8 cellular contexts compared by ENCODE assay signal in genomic region chr14:90758959-90759358, GRCh38. TPM values are rescaled to one million over a fixed set of nuclear protein-coding genes. Genes with fewer than 3 reads are reported as not detected.
DNase-seq lines count a peak whose midpoint lies in the region; ATAC-seq and TF ChIP-seq lines count a peak whose summit lies in the region.

No MANE protein-coding gene starts in this region.

- no peaks in the 10 kb centered on the region for H3K9me3 ChIP-seq in trophoblast cell (ENCODE audit: insufficient read depth, low read depth, low read length)

- peaks cover 0 to 3% of the 10 kb centered on the region in 2 experiments for H3K36me3 ChIP-seq in trophoblast cell (ENCODE audit: control insufficient read depth in 1 of 2, insufficient read depth in 2 of 2, low read length in 2 of 2)

- peaks cover 6 to 12% of the 10 kb centered on the region in 2 experiments for H3K4me1 ChIP-seq in trophoblast cell (ENCODE audit: control insufficient read depth in 1 of 2, insufficient read depth in 2 of 2, low read length in 2 of 2)

- peak; percentile 41 for DNase-seq in stimulated activated CD4-positive, alpha-beta T cell treated with anti-CD3 and anti-CD28 coated beads, Interleukin-15, amount 100 ng/mL, for 24 hours
- DNase-seq in stimulated activated CD4-positive, alpha-beta T cell treated with anti-CD3 and anti-CD28 coated beads, Interleukin-1b, Interleukin-23, amount 100 ng/mL, for 48 hours, result no peak
- peak; percentile 19 to 45 for DNase-seq in activated T-cell treated with anti-CD3 and anti-CD28 coated beads, Interleukin-2, amount 50 U/mL, for 72 hours
- no peak for DNase-seq in glutamatergic neuron
- DNase-seq in trophoblast cell, result no peak
- no peak for DNase-seq in SW480 (ENCODE audit: low spot score)

- H3K4me3 ChIP-seq in trophoblast cell (ENCODE audit: low read depth, low read length), result no peak overlapping the region

- no peak overlapping the region for H3K14ac ChIP-seq in trophoblast cell (ENCODE audit: low read length)

- no peak overlapping the region for H3K4ac ChIP-seq in trophoblast cell (ENCODE audit: low read depth, low read length)

- H3K36me3 Mint-ChIP-seq in activated T-cell treated with anti-CD3 and anti-CD28 coated beads, Interleukin-2, amount 50 U/mL, for 72 hours (ENCODE audit: insufficient read depth in 2 of 2), result peaks cover 6 to 10% of the 10 kb centered on the region in 2 donors
- H3K36me3 Mint-ChIP-seq in glutamatergic neuron (ENCODE audit: unreplicated experiment), result peaks cover 7% of the 10 kb centered on the region

- H3K9ac ChIP-seq in trophoblast cell (ENCODE audit: low read length), result no peak overlapping the region

- H3K27me3 ChIP-seq in trophoblast cell (ENCODE audit: insufficient read depth, low read length), result no peaks in the 10 kb centered on the region

- H2AFZ ChIP-seq in trophoblast cell (ENCODE audit: insufficient read depth, low read length, poor library complexity), result no peak overlapping the region

- no peak overlapping the region for H2BK5ac ChIP-seq in trophoblast cell (ENCODE audit: low read depth, low read length, poor library complexity)

- peaks cover 2% of the 10 kb centered on the region for H3K79me2 ChIP-seq in trophoblast cell (ENCODE audit: control insufficient read depth, insufficient read depth, low read length, poor library complexity)

- no peak overlapping the region for H3K27ac ChIP-seq in trophoblast cell (ENCODE audit: low read depth, low read length)

- no peak overlapping the region for H2BK120ac ChIP-seq in trophoblast cell (ENCODE audit: insufficient read depth, low read length, poor library complexity)

- no CpG with 5 or more reads among the region's 13 CpGs for WGBS in trophoblast cell (ENCODE audit: extremely low coverage, insufficient coverage, insufficient read length)

- peak overlapping the region; percentile 36 for H4K91ac ChIP-seq in trophoblast cell (ENCODE audit: low read depth, low read length)

- H3K4me3 Mint-ChIP-seq in activated T-cell treated with anti-CD3 and anti-CD28 coated beads, Interleukin-2, amount 50 U/mL, for 72 hours, result peak overlapping the region; percentile 76 to 83
- peak overlapping the region; percentile 41 for H3K4me3 Mint-ChIP-seq in glutamatergic neuron (ENCODE audit: unreplicated experiment)

- ATAC-seq in activated T-cell treated with anti-CD3 and anti-CD28 coated beads, Interleukin-2, amount 50 U/mL, for 72 hours (replicated peaks in 1 of 2), result peak in 1 of 2 donors; percentile 21
- ATAC-seq in GM21576 (IDR thresholded peaks at IDR 0.05; ENCODE audit: unreplicated experiment) (no peak), GM21390 (IDR thresholded peaks at IDR 0.05; ENCODE audit: unreplicated experiment) (no peak)

- peak overlapping the region; percentile 93 for H3K27ac Mint-ChIP-seq in activated T-cell treated with anti-CD3 and anti-CD28 coated beads, Interleukin-2, amount 50 U/mL, for 72 hours
- H3K27ac Mint-ChIP-seq in glutamatergic neuron (ENCODE audit: unreplicated experiment), result peak overlapping the region; percentile 74

- H4K8ac ChIP-seq in trophoblast cell (ENCODE audit: low read depth, low read length), result peak overlapping the region; percentile 32

- H3K23ac ChIP-seq in trophoblast cell (ENCODE audit: low read length), result no peak overlapping the region

- peaks cover 3% of the 10 kb centered on the region for H3K79me1 ChIP-seq in trophoblast cell (ENCODE audit: low read length)

- H3K4me1 Mint-ChIP-seq in activated T-cell treated with anti-CD3 and anti-CD28 coated beads, Interleukin-2, amount 50 U/mL, for 72 hours (ENCODE audit: low read depth), result peaks cover 37% of the 10 kb centered on the region
- H3K4me1 Mint-ChIP-seq in glutamatergic neuron (ENCODE audit: low read depth, unreplicated experiment), result peaks cover 23% of the 10 kb centered on the region

- H2BK12ac ChIP-seq in trophoblast cell (ENCODE audit: low read length), result no peak overlapping the region

- peaks cover 6% of the 10 kb centered on the region for H3K27me3 Mint-ChIP-seq in activated T-cell treated with anti-CD3 and anti-CD28 coated beads, Interleukin-2, amount 50 U/mL, for 72 hours (ENCODE audit: low read depth)
- H3K27me3 Mint-ChIP-seq in glutamatergic neuron (ENCODE audit: unreplicated experiment), result peaks cover 6% of the 10 kb centered on the region

- peak overlapping the region; percentile 58 for H4K12ac ChIP-seq in trophoblast cell (ENCODE audit: low read depth, low read length)

- H3K18ac ChIP-seq in trophoblast cell (ENCODE audit: low read length), result no peak overlapping the region

- H3K9me3 Mint-ChIP-seq in activated T-cell treated with anti-CD3 and anti-CD28 coated beads, Interleukin-2, amount 50 U/mL, for 72 hours, result peaks cover 6 to 7% of the 10 kb centered on the region in 2 donors
- H3K9me3 Mint-ChIP-seq in glutamatergic neuron (ENCODE audit: unreplicated experiment), result peaks cover 6% of the 10 kb centered on the region

- H2AK5ac ChIP-seq in trophoblast cell (ENCODE audit: low read length), result no peak overlapping the region

- no peak overlapping the region for H3K4me2 ChIP-seq in trophoblast cell (ENCODE audit: low read length)

- TF ChIP-seq CTCF in glutamatergic neuron (IDR thresholded peaks at IDR 0.05; ENCODE audit: partially characterized antibody, unreplicated experiment), result no peak

RNA-seq across cellular contexts. Expression of gene TTC7B, which starts 57.3 kb away (rescaled TPM):
- total RNA-seq in activated T-cell treated with anti-CD3 and anti-CD28 coated beads, Interleukin-2, amount 50 U/mL, for 72 hours, result 10 to 100 TPM in 1 of 2 donors, 1 to 10 TPM in 1; 9.2 to 10.7 TPM
- 83.1 TPM for total RNA-seq in glutamatergic neuron (ENCODE audit: unreplicated experiment)
- polyA plus RNA-seq in trophoblast cell (2013), result 92.4 and 94.7 TPM in 2 replicates

Comparison
In these comparisons a context has a peak if more than half of its experiments do, and no peak if none do; other contexts are left out.
1. DNase-seq: peak in stimulated activated CD4-positive, alpha-beta T cell treated with anti-CD3 and anti-CD28 coated beads, Interleukin-15, amount 100 ng/mL, for 24 hours (single experiment) and activated T-cell treated with anti-CD3 and anti-CD28 coated beads, Interleukin-2, amount 50 U/mL, for 72 hours (2 of 2); none in stimulated activated CD4-positive, alpha-beta T cell treated with anti-CD3 and anti-CD28 coated beads, Interleukin-1b, Interleukin-23, amount 100 ng/mL, for 48 hours (single experiment), glutamatergic neuron (single experiment), trophoblast cell (0 of 2) and SW480 (single experiment).